ENCODE assay signal across 8 cellular contexts in the genomic region with DNA sequence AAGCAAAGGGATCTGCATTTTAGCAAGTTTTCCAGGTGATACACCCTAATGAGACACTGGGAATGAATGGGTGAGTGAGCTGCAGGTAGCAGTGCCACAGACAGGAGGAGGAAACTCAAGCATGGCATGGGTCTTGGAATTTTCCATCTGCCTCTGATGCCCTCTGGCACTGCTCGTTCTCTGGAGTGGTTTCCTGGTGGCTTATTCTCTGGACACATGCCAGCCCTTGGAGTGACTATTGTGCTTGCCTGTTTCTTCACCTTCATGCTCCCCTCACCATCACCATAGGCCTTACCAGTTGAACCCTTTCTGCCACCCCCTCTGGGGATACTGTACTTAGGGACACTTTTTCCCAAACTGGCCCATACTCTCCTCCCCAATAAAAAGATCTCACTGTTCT. TPM values are rescaled to one million over a fixed set of nuclear protein-coding genes. Genes with fewer than 3 reads are reported as not detected.
DNase-seq lines count a peak whose midpoint lies in the region; ATAC-seq and TF ChIP-seq lines count a peak whose summit lies in the region.

No MANE protein-coding gene starts in this region.

- peak overlapping the region; percentile 85 for H3K27ac ChIP-seq in CD4-positive, alpha-beta memory T cell (ENCODE audit: low read depth, low read length)
- H3K27ac ChIP-seq in breast epithelium: peak overlapping the region; percentile 86 to 95
- H3K27ac ChIP-seq in naive thymus-derived CD4-positive, alpha-beta T cell (ENCODE audit: low read depth, low read length): peak overlapping the region; percentile 84
- H3K27ac ChIP-seq in Peyer's patch: peak overlapping the region in 2 of 4 donors; percentile 80 to 86

- POLR2A ChIA-PET in CD4-positive, alpha-beta memory T cell (lab: Charles Lee; ENCODE audit: partially characterized antibody): interaction anchor here (1.0 to 6.3 kb wide), 3 partner anchors 9 to 45 kb away, joined by 3 to 73 read pairs (median 35); partner anchors contain the start of genes PSMC3IP and RETREG3
- POLR2A ChIA-PET in naive thymus-derived CD4-positive, alpha-beta T cell (lab: Charles Lee): interaction anchor here (0.7 to 5.8 kb wide), 4 partner anchors 15 to 621 kb away, joined by 3 to 19 read pairs (median 6); partner anchors contain the start of genes NAGLU, PSMC3IP and STAT3

- H3K36me3 Mint-ChIP-seq in CD4-positive, alpha-beta memory T cell: peaks cover 0 to 34% of the 10 kb centered on the region in 2 donors
- H3K36me3 Mint-ChIP-seq in IgD-negative memory B cell: peaks cover 1% of the 10 kb centered on the region
- H3K36me3 Mint-ChIP-seq in naive thymus-derived CD4-positive, alpha-beta T cell: peaks cover 0 to 20% (median 3%) of the 10 kb centered on the region in 5 donors

- H3K27me3 ChIP-seq in CD4-positive, alpha-beta memory T cell (ENCODE audit: insufficient read depth, low read length): no peaks in the 10 kb centered on the region
- no peaks in the 10 kb centered on the region for H3K27me3 ChIP-seq in breast epithelium
- no peaks in the 10 kb centered on the region for H3K27me3 ChIP-seq in naive thymus-derived CD4-positive, alpha-beta T cell (ENCODE audit: control insufficient read depth in 2 of 2, insufficient read depth in 2 of 2, low read length in 2 of 2)
- H3K27me3 ChIP-seq in Peyer's patch: no peaks in the 10 kb centered on the region

- H3K4me1 ChIP-seq in CD4-positive, alpha-beta memory T cell (ENCODE audit: insufficient read depth, low read length): peaks cover 51% of the 10 kb centered on the region
- H3K4me1 ChIP-seq in breast epithelium (peaks cover 15 to 26% of the 10 kb centered on the region in 2 donors), Peyer's patch (peaks cover 0 to 44% (median 35%) of the 10 kb centered on the region in 4 donors)
- peaks cover 31 to 32% of the 10 kb centered on the region in 2 donors for H3K4me1 ChIP-seq in naive thymus-derived CD4-positive, alpha-beta T cell (ENCODE audit: control insufficient read depth in 2 of 2, insufficient read depth in 2 of 2, low read length in 2 of 2)

- CTCF ChIA-PET in CD4-positive, alpha-beta memory T cell (lab: Charles Lee; ENCODE audit: partially characterized antibody): interaction anchor here (0.6 to 2.3 kb wide), 3 partner anchors 11 to 46 kb away, joined by 3 to 10 read pairs (median 3); partner anchors contain the start of gene PSMC3IP
- CTCF ChIA-PET in naive thymus-derived CD4-positive, alpha-beta T cell (lab: Charles Lee): interaction anchor here (0.7 kb wide), 1 partner anchor 10 kb away, joined by 3 read pairs; no protein-coding TSS in a partner anchor

- no peak for DNase-seq in CD4-positive, alpha-beta memory T cell
- DNase-seq in breast epithelium (ENCODE audit: low spot score in 2 of 2): peak; percentile 85 to 91
- DNase-seq in naive thymus-derived CD4-positive, alpha-beta T cell: no peak
- no peak for DNase-seq in HuH-7 (ENCODE audit: low spot score)
- DNase-seq in erythroblast (lab: John Stamatoyannopoulos, UW): no peak
- DNase-seq in Peyer's patch: no peak

- TF ChIP-seq POLR2A in breast epithelium (IDR thresholded peaks at IDR 0.05) (no peak), erythroblast (IDR thresholded peaks at IDR 0.05; ENCODE audit: low read length) (no peak), Peyer's patch (IDR thresholded peaks at IDR 0.05) (no peak)

- no peak for ATAC-seq in naive thymus-derived CD4-positive, alpha-beta T cell
- no peak for ATAC-seq in HG02981 (IDR thresholded peaks at IDR 0.05; ENCODE audit: unreplicated experiment)

- H3K4me3 ChIP-seq in CD4-positive, alpha-beta memory T cell (ENCODE audit: low read length in 2 of 2): peak overlapping the region in 1 of 2 donors; percentile 93
- H3K4me3 ChIP-seq in breast epithelium (peak overlapping the region in 2 of 3 donors; percentile 88), Peyer's patch (peak overlapping the region in 2 of 4 donors; percentile 68 to 86)
- no peak overlapping the region for H3K4me3 ChIP-seq in naive thymus-derived CD4-positive, alpha-beta T cell (ENCODE audit: low read length)

- H3K36me3 ChIP-seq in CD4-positive, alpha-beta memory T cell (ENCODE audit: insufficient read depth, low read length): peaks cover 24% of the 10 kb centered on the region
- H3K36me3 ChIP-seq in breast epithelium: no peaks in the 10 kb centered on the region
- peaks cover 0 to 46% (median 21%) of the 10 kb centered on the region in 3 experiments for H3K36me3 ChIP-seq in naive thymus-derived CD4-positive, alpha-beta T cell (ENCODE audit: control insufficient read depth in 2 of 3, insufficient read depth in 3 of 3, low read length in 3 of 3)
- H3K36me3 ChIP-seq in Peyer's patch: peaks cover 0 to 31% (median 0%) of the 10 kb centered on the region in 3 donors

- intact Hi-C loops in CD4-positive, alpha-beta memory T cell (cut with micrococcal nuclease): loop anchor here (2.0 kb wide), 1 partner anchor 13 kb away; the partner anchor contains the start of gene PSMC3IP
- intact Hi-C loops in breast epithelium (cut with DNase I; ENCODE audit: low total_unique reads): no loop called here
- intact Hi-C loops in naive thymus-derived CD4-positive, alpha-beta T cell (cut with micrococcal nuclease): loop anchor here (2.0 kb wide), 1 partner anchor 45 kb away; the partner anchor contains the start of genes RETREG3 (in 2 of the 2) and TUBG1 (in 2 of the 2)

- H3K9me3 Mint-ChIP-seq in CD4-positive, alpha-beta memory T cell: peaks cover 0 to 2% (median 0%) of the 10 kb centered on the region in 8 donors
- no peaks in the 10 kb centered on the region for H3K9me3 Mint-ChIP-seq in IgD-negative memory B cell
- H3K9me3 Mint-ChIP-seq in naive thymus-derived CD4-positive, alpha-beta T cell: peaks cover 0 to 4% (median 0%) of the 10 kb centered on the region in 11 donors

- H3K4me1 Mint-ChIP-seq in CD4-positive, alpha-beta memory T cell: peaks cover 17 to 57% (median 41%) of the 10 kb centered on the region in 4 donors
- peaks cover 21 to 30% (median 23%) of the 10 kb centered on the region in 3 donors for H3K4me1 Mint-ChIP-seq in IgD-negative memory B cell
- peaks cover 23 to 48% (median 40%) of the 10 kb centered on the region in 7 donors for H3K4me1 Mint-ChIP-seq in naive thymus-derived CD4-positive, alpha-beta T cell

- TF ChIP-seq CTCF in breast epithelium (IDR thresholded peaks at IDR 0.05) (peak in 2 of 3 donors; percentile 28 to 58), Peyer's patch (IDR thresholded peaks at IDR 0.05) (peak in 1 of 6 experiments; percentile 13)

- H3K4me3 Mint-ChIP-seq in CD4-positive, alpha-beta memory T cell: peak overlapping the region; percentile 69 to 95 (median 92)
- H3K4me3 Mint-ChIP-seq in IgD-negative memory B cell: peak overlapping the region; percentile 91 to 98 (median 96)
- peak overlapping the region; percentile 71 to 95 (median 91) for H3K4me3 Mint-ChIP-seq in naive thymus-derived CD4-positive, alpha-beta T cell

- H3K27me3 Mint-ChIP-seq in CD4-positive, alpha-beta memory T cell: no peaks in the 10 kb centered on the region
- no peaks in the 10 kb centered on the region for H3K27me3 Mint-ChIP-seq in IgD-negative memory B cell
- peaks cover 0 to 3% (median 0%) of the 10 kb centered on the region in 5 donors for H3K27me3 Mint-ChIP-seq in naive thymus-derived CD4-positive, alpha-beta T cell

- H3K9me3 ChIP-seq in CD4-positive, alpha-beta memory T cell (ENCODE audit: control insufficient read depth in 1 of 2, low read length in 2 of 2): no peaks in the 10 kb centered on the region
- no peaks in the 10 kb centered on the region for H3K9me3 ChIP-seq in breast epithelium
- H3K9me3 ChIP-seq in naive thymus-derived CD4-positive, alpha-beta T cell (ENCODE audit: control insufficient read depth in 2 of 3, low read length in 3 of 3): no peaks in the 10 kb centered on the region
- H3K9me3 ChIP-seq in Peyer's patch: no peaks in the 10 kb centered on the region

- peak overlapping the region; percentile 41 to 96 (median 67) for H3K27ac Mint-ChIP-seq in CD4-positive, alpha-beta memory T cell
- peak overlapping the region in 1 of 3 donors; percentile 94 for H3K27ac Mint-ChIP-seq in IgD-negative memory B cell
- peak overlapping the region in 8 of 9 donors; percentile 62 to 95 (median 82) for H3K27ac Mint-ChIP-seq in naive thymus-derived CD4-positive, alpha-beta T cell

RNA-seq across cellular contexts. Expression of gene COASY, which starts 1.6 kb away (rescaled TPM):
- total RNA-seq in CD4-positive, alpha-beta memory T cell: 10 to 100 TPM; 65.2 to 71.1 TPM
- polyA plus RNA-seq in CD4-positive, alpha-beta memory T cell: 10 to 100 TPM; 44.6 to 66.0 TPM
- 64.9 TPM for polyA plus RNA-seq in IgD-negative memory B cell
- 10 to 100 TPM; 21.4 to 48.1 (median 26.9) TPM for total RNA-seq in breast epithelium
- total RNA-seq in naive thymus-derived CD4-positive, alpha-beta T cell: 10 to 100 TPM; 45.3 to 76.9 (median 64.5) TPM
- 10 to 100 TPM; 56.0 to 59.2 TPM for polyA plus RNA-seq in naive thymus-derived CD4-positive, alpha-beta T cell
- total RNA-seq in Peyer's patch: 10 to 100 TPM; 42.1 to 95.4 (median 80.2) TPM

RNA-seq across cellular contexts. Expression of gene MLX, which starts 3.4 kb away (rescaled TPM):
- total RNA-seq in CD4-positive, alpha-beta memory T cell: 10 to 100 TPM; 73.3 to 73.7 TPM
- 10 to 100 TPM; 38.1 to 53.6 TPM for polyA plus RNA-seq in CD4-positive, alpha-beta memory T cell
- 44.8 TPM for polyA plus RNA-seq in IgD-negative memory B cell
- total RNA-seq in breast epithelium (10 to 100 TPM; 27.2 to 49.8 (median 39.4) TPM), Peyer's patch (100 to 1,000 TPM in 3 of 4 donors, 10 to 100 TPM in 1; 65.2 to 180 (median 133) TPM)
- total RNA-seq in naive thymus-derived CD4-positive, alpha-beta T cell: 10 to 100 TPM; 35.3 to 73.9 (median 65.1) TPM
- polyA plus RNA-seq in naive thymus-derived CD4-positive, alpha-beta T cell: 10 to 100 TPM; 28.1 to 46.8 TPM

RNA-seq across cellular contexts. Expression of gene HSD17B1, which starts 10.8 kb away (rescaled TPM):
- total RNA-seq in CD4-positive, alpha-beta memory T cell: 1 to 10 TPM; 1.2 TPM
- under 1 TPM; 0.07 to 0.88 TPM for polyA plus RNA-seq in CD4-positive, alpha-beta memory T cell
- 0.39 TPM for polyA plus RNA-seq in IgD-negative memory B cell
- total RNA-seq in breast epithelium (1 to 10 TPM; 1.2 to 5.6 (median 1.8) TPM), Peyer's patch (1 to 10 TPM in 2 of 4 donors, under 1 TPM in 1, not detected in 1; 0.94 to 3.9 (median 1.7) TPM)
- total RNA-seq in naive thymus-derived CD4-positive, alpha-beta T cell: 1 to 10 TPM; 1.2 to 2.2 (median 1.9) TPM
- polyA plus RNA-seq in naive thymus-derived CD4-positive, alpha-beta T cell: under 1 TPM; 0.39 to 0.59 TPM

RNA-seq across cellular contexts. Expression of gene PSMC3IP, which starts 14.0 kb away (rescaled TPM):
- 1 to 10 TPM; 3.4 to 4.5 TPM for total RNA-seq in CD4-positive, alpha-beta memory T cell
- 1 to 10 TPM in 1 of 2 donors, under 1 TPM in 1; 0.93 to 1.9 TPM for polyA plus RNA-seq in CD4-positive, alpha-beta memory T cell
- 2.9 TPM for polyA plus RNA-seq in IgD-negative memory B cell
- total RNA-seq in breast epithelium (1 to 10 TPM; 3.3 to 4.2 (median 3.5) TPM), Peyer's patch (1 to 10 TPM in 2 of 4 donors, not detected in 2; 1.2 to 1.5 TPM)
- total RNA-seq in naive thymus-derived CD4-positive, alpha-beta T cell: 10 to 100 TPM in 1 of 5 experiments, 1 to 10 TPM in 4; 2.7 to 14.0 (median 5.2) TPM
- polyA plus RNA-seq in naive thymus-derived CD4-positive, alpha-beta T cell: 1 to 10 TPM; 1.3 to 1.6 TPM

RNA-seq across cellular contexts. Expression of gene NAGLU, which starts 27.5 kb away (rescaled TPM):
- total RNA-seq in CD4-positive, alpha-beta memory T cell: 10 to 100 TPM; 20.6 to 22.8 TPM
- polyA plus RNA-seq in CD4-positive, alpha-beta memory T cell: 10 to 100 TPM in 1 of 2 donors, 1 to 10 TPM in 1; 8.5 to 15.5 TPM
- 14.4 TPM for polyA plus RNA-seq in IgD-negative memory B cell
- total RNA-seq in breast epithelium: 100 to 1,000 TPM in 1 of 3 donors, 10 to 100 TPM in 2; 42.9 to 101 (median 48.4) TPM
- 10 to 100 TPM; 18.0 to 27.1 (median 22.3) TPM for total RNA-seq in naive thymus-derived CD4-positive, alpha-beta T cell
- polyA plus RNA-seq in naive thymus-derived CD4-positive, alpha-beta T cell: 10 to 100 TPM in 1 of 2 donors, 1 to 10 TPM in 1; 6.6 to 17.6 TPM
- total RNA-seq in Peyer's patch: 10 to 100 TPM; 12.4 to 79.2 (median 62.7) TPM

Comparison
In these comparisons a context has a peak if more than half of its experiments do, and no peak if none do; other contexts are left out.
1. DNase-seq: peak in breast epithelium (2 of 2); none in CD4-positive, alpha-beta memory T cell (0 of 5), naive thymus-derived CD4-positive, alpha-beta T cell (0 of 9), HuH-7 (single experiment), erythroblast (0 of 2) and Peyer's patch (0 of 3).
2. Peak in every context shown above with its lines, with median percentiles within 50 percentile points of each other: H3K4me3 Mint-ChIP-seq.